ENCODE assay signal across 8 cellular contexts in genomic region chr19:48321622-48322591, GRCh38. TPM values are rescaled to one million over a fixed set of nuclear protein-coding genes. Genes with fewer than 3 reads are reported as not detected.
DNase-seq lines count a peak whose midpoint lies in the region; ATAC-seq and TF ChIP-seq lines count a peak whose summit lies in the region.

No MANE protein-coding gene starts in this region.

- H3K4me3 ChIP-seq in Jurkat, Clone E6-1 (ENCODE audit: low read length), result peak overlapping the region; percentile 61
- peak overlapping the region; percentile 25 to 66 for H3K4me3 ChIP-seq in muscle layer of colon (ENCODE audit: low read depth in 1 of 2, low read length in 2 of 2)

- no peaks in the 10 kb centered on the region for H3K27me3 ChIP-seq in muscle layer of colon (ENCODE audit: control insufficient read depth in 1 of 2, insufficient read depth in 2 of 2, low read length in 2 of 2)

- no peaks in the 10 kb centered on the region for H3K36me3 ChIP-seq in muscle layer of colon (ENCODE audit: insufficient read depth, low read length)

- no peaks in the 10 kb centered on the region for H3K9me3 ChIP-seq in muscle layer of colon (ENCODE audit: low read length)

- peaks cover 35% of the 10 kb centered on the region for H3K4me1 ChIP-seq in muscle layer of colon (ENCODE audit: insufficient read depth, low read length)

- TF ChIP-seq POLR2A in erythroblast (IDR thresholded peaks at IDR 0.05; ENCODE audit: low read length), result peak; percentile 97

- DNase-seq in DMS53 treated with DMSO at 0.1 percent for 48 hours (lab: John Stamatoyannopoulos, UW; ENCODE audit: unreplicated experiment) (peak; percentile 96), OCI-M2 (lab: John Stamatoyannopoulos, UW; ENCODE audit: unreplicated experiment) (peak; percentile 91), erythroblast (lab: John Stamatoyannopoulos, UW) (peak; percentile 99 to 100)
- peak; percentile 97 for DNase-seq in Jurkat, Clone E6-1 (ENCODE audit: low read depth, low spot score)
- peak; percentile 99 for DNase-seq in activated T-cell treated with anti-CD3 and anti-CD28 coated beads, Interleukin-2, amount 50 U/mL, for 1 hour
- DNase-seq in stimulated activated CD8-positive, alpha-beta memory T cell treated with anti-CD3 and anti-CD28 coated beads, Interleukin-4, amount 100 ng/mL, for 48 hours, result peak; percentile 99

- H3K9ac ChIP-seq in muscle layer of colon (ENCODE audit: low read length), result peak overlapping the region; percentile 57

- ATAC-seq in GM21723 (IDR thresholded peaks at IDR 0.05; ENCODE audit: unreplicated experiment), result peak; percentile 59

- peak overlapping the region; percentile 96 for H3K27ac ChIP-seq in muscle layer of colon (ENCODE audit: low read depth, low read length)

RNA-seq across cellular contexts. Expression of gene EMP3, which starts 3.4 kb away (rescaled TPM):
- polyA plus RNA-seq in Jurkat, Clone E6-1 (2012; ENCODE audit: insufficient read depth, insufficient read length), result 318 TPM

RNA-seq across cellular contexts. Expression of gene TMEM143, which starts 41.8 kb away (rescaled TPM):
- polyA plus RNA-seq in Jurkat, Clone E6-1 (2012; ENCODE audit: insufficient read depth, insufficient read length), result 23.6 TPM

RNA-seq across cellular contexts. Expression of gene SYNGR4, which starts 42.3 kb away (rescaled TPM):
- polyA plus RNA-seq in Jurkat, Clone E6-1 (2012; ENCODE audit: insufficient read depth, insufficient read length), result 1.2 TPM

RNA-seq across cellular contexts. Expression of gene ZNF114, which starts 52.0 kb away (rescaled TPM):
- not detected for polyA plus RNA-seq in Jurkat, Clone E6-1 (2012; ENCODE audit: insufficient read depth, insufficient read length)

Comparison
In these comparisons a context has a peak if more than half of its experiments do, and no peak if none do; other contexts are left out.
1. Peak in every context shown above with its lines: DNase-seq, ATAC-seq, H3K4me3 ChIP-seq and H3K27ac ChIP-seq.